27 cellular contexts compared by ENCODE assay signal in genomic region chr2:64045938-64046337, GRCh38.
"Had no signal": no experiment of that assay in that cellular context is flagged by ENCODE, and none has a peak within 500 bp of the region (broad histone marks: within the 10 kb centered on the region; RNA-seq: fewer than 3 reads in every experiment).

No MANE protein-coding gene starts in this region.

- H3K27ac ChIP-seq: brain microvascular endothelial cell, coronary artery, dorsolateral prefrontal cortex, foreskin keratinocyte, gastrocnemius medialis, heart left ventricle, WERI-Rb-1 had no signal

- H3K9me3 ChIP-seq: gastrocnemius medialis, heart left ventricle had no signal

- ATAC-seq: activated CD4-positive, CD25-positive, alpha-beta regulatory T cell treated with anti-CD3 and anti-CD28 coated beads, Interleukin-2, amount 50 U/mL, for 24 hours; activated CD8-positive, alpha-beta T cell treated with anti-CD3 and anti-CD28 coated beads for 36 hours; activated T-cell treated with anti-CD3 and anti-CD28 coated beads, Interleukin-2, amount 50 U/mL, for 4 hours; activated T-helper 17 cell treated with anti-CD3 and anti-CD28 coated beads, Interleukin-2, amount 50 U/mL, for 72 hours; esophagus mucosa; foreskin keratinocyte; gastrocnemius medialis; heart left ventricle had no signal

- H3K36me3 ChIP-seq: brain microvascular endothelial cell, gastrocnemius medialis, heart left ventricle, WERI-Rb-1 had no signal

- DNase-seq: activated B cell treated with CpG ODN at 0.5 μM for 24 hours; activated CD4-positive, alpha-beta T cell treated with anti-CD3 and anti-CD28 coated beads for 48 hours; activated CD4-positive, alpha-beta T cell treated with anti-CD3 and anti-CD28 coated beads, Interleukin-2, amount 50 U/mL, for 1 hour; activated CD4-positive, alpha-beta T cell treated with anti-CD3 and anti-CD28 coated beads, Interleukin-2, amount 50 U/mL, for 48 hours; activated CD8-positive, alpha-beta memory T cell treated with anti-CD3 and anti-CD28 coated beads for 24 hours; activated CD8-positive, alpha-beta T cell treated with anti-CD3 and anti-CD28 coated beads for 36 hours; activated effector memory CD4-positive, alpha-beta T cell treated with Interleukin-2 at 50 U/mL for 16 hours; activated gamma-delta T cell treated with Interleukin-2 at 50 U/mL for 16 hours; activated naive CD4-positive, alpha-beta T cell treated with anti-CD3 and anti-CD28 coated beads, Interleukin-2, amount 50 U/mL, for 16 hours; activated naive CD4-positive, alpha-beta T cell treated with Interleukin-2 at 50 U/mL for 16 hours; activated T-cell treated with anti-CD3 and anti-CD28 coated beads, Interleukin-2, amount 50 U/mL, for 4 hours; amniotic stem cell; anterior cingulate cortex; brain microvascular endothelial cell; dorsolateral prefrontal cortex; effector memory CD4-positive, alpha-beta T cell; endodermal cell; foreskin keratinocyte; gastrocnemius medialis; glutamatergic neuron; heart left ventricle; T1000; WERI-Rb-1 had no signal

- H3K4me1 ChIP-seq: foreskin keratinocyte, gastrocnemius medialis had no signal

- H3K27me3 ChIP-seq: brain microvascular endothelial cell, dorsolateral prefrontal cortex, foreskin keratinocyte, gastrocnemius medialis, heart left ventricle had no signal

- H3K4me3 ChIP-seq: coronary artery, dorsolateral prefrontal cortex, gastrocnemius medialis, heart left ventricle had no signal
